In the genomic region with DNA sequence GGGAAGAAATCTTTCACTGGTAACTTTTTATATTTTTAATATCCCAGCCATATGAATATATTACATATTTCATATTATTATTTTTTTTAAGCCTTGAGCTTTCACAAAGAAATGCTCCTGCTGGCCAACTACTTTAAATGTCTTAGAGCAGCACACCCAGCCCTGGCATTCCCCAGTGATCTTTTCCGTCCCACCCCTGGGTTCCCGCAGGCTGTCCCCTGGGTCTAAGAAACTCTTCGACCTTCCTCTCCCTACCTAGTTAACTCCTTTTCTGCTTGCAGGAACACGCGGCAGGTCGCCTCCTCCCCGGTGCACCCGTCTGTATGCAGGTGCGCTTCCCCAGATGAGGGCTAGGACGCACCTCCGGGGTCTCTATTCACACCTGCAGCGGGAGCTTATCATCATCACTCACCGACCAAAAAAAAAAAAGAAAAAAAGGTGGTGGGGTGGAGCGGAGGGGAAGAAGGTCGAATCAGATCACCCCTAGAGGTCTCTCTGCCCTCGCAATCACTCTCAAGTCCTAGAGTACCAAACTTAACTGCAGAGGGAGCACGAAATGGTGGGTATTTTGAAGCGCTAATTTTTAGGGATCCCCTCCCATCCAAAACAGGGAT, we compare ENCODE assay signal across 8 cellular contexts. TPM values are rescaled to one million over a fixed set of nuclear protein-coding genes. Genes with fewer than 3 reads are reported as not detected.
DNase-seq lines count a peak whose midpoint lies in the region; ATAC-seq and TF ChIP-seq lines count a peak whose summit lies in the region.

No MANE protein-coding gene starts in this region.

- H3K4me3 ChIP-seq in left ventricle myocardium inferior = peak overlapping the region; percentile 86
- peak overlapping the region; percentile 90 for H3K4me3 ChIP-seq in retinal pigment epithelial cell (ENCODE audit: low read length)

- intact Hi-C loops in left ventricle myocardium inferior (cut with micrococcal nuclease) = no loop called here

- no peaks in the 10 kb centered on the region for H3K9me3 ChIP-seq in left ventricle myocardium inferior (replicated peaks)

- ATAC-seq in HG03342 (IDR thresholded peaks at IDR 0.05; ENCODE audit: unreplicated experiment) = peak; percentile 49

- DNase-seq in D341Med (ENCODE audit: low spot score) = peak; percentile 61
- peak; percentile 28 for DNase-seq in GM19240 (ENCODE audit: insufficient read length, low spot score)
- DNase-seq in NOMO-1 (lab: John Stamatoyannopoulos, UW; ENCODE audit: unreplicated experiment in 2 of 2) = peak; percentile 42 to 77
- peak; percentile 12 for DNase-seq in activated T-helper 9 cell treated with anti-CD3 and anti-CD28 coated beads, Interleukin-2, amount 50 U/mL, for 16 hours (ENCODE audit: low read depth)
- DNase-seq in left ventricle myocardium inferior = peak; percentile 26
- no peak for DNase-seq in retinal pigment epithelial cell (ENCODE audit: low read depth)
- no peak for DNase-seq in GOT3 (lab: John Stamatoyannopoulos, UW)

- H3K4me1 ChIP-seq in left ventricle myocardium inferior = peaks cover 23% of the 10 kb centered on the region

- H3K27me3 ChIP-seq in left ventricle myocardium inferior (ENCODE audit: low read depth) = no peaks in the 10 kb centered on the region

- TF ChIP-seq CTCF in left ventricle myocardium inferior (IDR thresholded peaks at IDR 0.05; ENCODE audit: borderline replicate concordance) (no peak), retinal pigment epithelial cell (conservative IDR thresholded peaks at IDR 0.05; ENCODE audit: low read depth, low read length) (peak; percentile 27)

- peaks cover 16% of the 10 kb centered on the region for H3K36me3 ChIP-seq in left ventricle myocardium inferior

- H3K27ac ChIP-seq in left ventricle myocardium inferior (replicated peaks) = peak overlapping the region; percentile 96

RNA-seq across cellular contexts. Expression of a gene that starts 0.7 kb away (rescaled TPM):
- 15.9 TPM for total RNA-seq in left ventricle myocardium inferior

RNA-seq across cellular contexts. Expression of a gene that starts 38.6 kb away (rescaled TPM):
- total RNA-seq in left ventricle myocardium inferior = 0.58 TPM

RNA-seq across cellular contexts. Expression of a gene that starts 57.8 kb away (rescaled TPM):
- 60.4 TPM for total RNA-seq in left ventricle myocardium inferior

Comparison
In these comparisons a context has a peak if more than half of its experiments do, and no peak if none do; other contexts are left out.
1. DNase-seq: peak in D341Med (single experiment), GM19240 (single experiment), NOMO-1 (2 of 2), activated T-helper 9 cell treated with anti-CD3 and anti-CD28 coated beads, Interleukin-2, amount 50 U/mL, for 16 hours (single experiment) and left ventricle myocardium inferior (single experiment); none in retinal pigment epithelial cell (single experiment) and GOT3 (single experiment).